19 cellular contexts compared by ENCODE assay signal in genomic region chr5:167413503-167413902, GRCh38.
A peak's percentile ranks its signal among the peaks of the same experiment; 100 is the strongest.
DNase-seq lines count a peak whose midpoint lies in the region; ATAC-seq, FAIRE-seq and TF ChIP-seq lines count a peak whose summit lies in the region.
"Had no signal": no experiment of that assay in that cellular context is flagged by ENCODE, and none has a peak within 500 bp of the region (broad histone marks: within the 10 kb centered on the region; RNA-seq: fewer than 3 reads in every experiment).

No MANE protein-coding gene starts in this region.

- WGBS in pancreas, 2 donors: 66 to 73% methylated on average over 5 of the region's 5 CpGs

- intact Hi-C loops in colonic mucosa (cut with DNase I): no loop called here
- intact Hi-C loops in pancreas (cut with DNase I): no loop called here
- intact Hi-C loops in PC-3 (cut with micrococcal nuclease): no loop called here

- POLR2A ChIA-PET in PC-3 (lab: Charles Lee; ENCODE audit: unreplicated experiment): no interaction called here

- H3K4me1 ChIP-seq in colonic mucosa: no peaks in the 10 kb centered on the region
- H3K4me1 ChIP-seq in pancreas: no peaks in the 10 kb centered on the region
- no peaks in the 10 kb centered on the region for H3K4me1 ChIP-seq in PC-3 (ENCODE audit: insufficient read depth, low read length)
- H3K4me1 ChIP-seq in BE2C: peaks cover 11% of the 10 kb centered on the region
- H3K4me1 ChIP-seq: A549, BLaER1 had no signal

- no peak for DNase-seq in D721Med (ENCODE audit: insufficient read length, low spot score)
- DNase-seq in LoVo (ENCODE audit: low spot score): peak; percentile 43
- peak; percentile 21 for DNase-seq in colonic mucosa
- no peak for DNase-seq in pancreas
- no peak for DNase-seq in PC-3
- DNase-seq in NCI-H1694 (lab: John Stamatoyannopoulos, UW): no peak
- no peak for DNase-seq in BE2C
- DNase-seq: AML-193; CD4-positive, alpha-beta memory T cell; DMS79 treated with DMSO at 0.1 percent for 48 hours; GF-D8; GOT3; H7 had no signal

- H3K27me3 ChIP-seq in colonic mucosa (no peaks in the 10 kb centered on the region), pancreas (no peaks in the 10 kb centered on the region), PC-3 (ENCODE audit: low read length) (no peaks in the 10 kb centered on the region), BE2C (peaks cover 4% of the 10 kb centered on the region)
- H3K27me3 ChIP-seq: BLaER1 had no signal

- FAIRE-seq in D721Med (lab: Jason Lieb, UNC) (peak; percentile 6), pancreas (lab: Jason Lieb, UNC) (peak; percentile 39)
- FAIRE-seq: A549, HepG2 had no signal

- H3K9me3 ChIP-seq in colonic mucosa (no peaks in the 10 kb centered on the region), pancreas (no peaks in the 10 kb centered on the region), PC-3 (ENCODE audit: low read length) (no peaks in the 10 kb centered on the region), BE2C (no peaks in the 10 kb centered on the region)
- H3K9me3 ChIP-seq: A549 had no signal

- no peak overlapping the region for H3K4me3 ChIP-seq in colonic mucosa
- no peak overlapping the region for H3K4me3 ChIP-seq in pancreas
- no peak overlapping the region for H3K4me3 ChIP-seq in PC-3 (ENCODE audit: low read length)
- no peak overlapping the region for H3K4me3 ChIP-seq in BE2C (ENCODE audit: low read depth, low read length)
- H3K4me3 ChIP-seq: A549, BLaER1 had no signal

- H3K4me2 ChIP-seq in PC-3 (ENCODE audit: low read length): no peak overlapping the region
- H3K4me2 ChIP-seq: A549, BLaER1 had no signal

- no TSS peak for BruUV-seq in PC-3 (replicated peaks; lab: Mats Ljungman, UMichigan)

- H3K79me2 ChIP-seq in PC-3 (ENCODE audit: low read length): no peaks in the 10 kb centered on the region

- no peaks in the 10 kb centered on the region for H3K36me3 ChIP-seq in colonic mucosa
- no peaks in the 10 kb centered on the region for H3K36me3 ChIP-seq in pancreas
- H3K36me3 ChIP-seq in PC-3 (ENCODE audit: low read depth, low read length): no peaks in the 10 kb centered on the region
- H3K36me3 ChIP-seq in BE2C: no peaks in the 10 kb centered on the region
- H3K36me3 ChIP-seq: BLaER1 had no signal

- TF ChIP-seq CTCF in D721Med (IDR thresholded peaks at IDR 0.05; ENCODE audit: insufficient read depth, missing control alignments): no peak
- no peak for TF ChIP-seq CTCF in colonic mucosa (IDR thresholded peaks at IDR 0.05)
- no peak for TF ChIP-seq CTCF in pancreas (IDR thresholded peaks at IDR 0.05)
- no peak for TF ChIP-seq CTCF in PC-3 (conservative IDR thresholded peaks at IDR 0.05; ENCODE audit: low read depth, low read length)
- no peak for TF ChIP-seq CTCF in BE2C (IDR thresholded peaks at IDR 0.05; ENCODE audit: low read depth, low read length)

- no peaks in the 10 kb centered on the region for H3F3A ChIP-seq in PC-3 (ENCODE audit: low read length, unreplicated experiment)

- H3K9ac ChIP-seq in colonic mucosa (ENCODE audit: low read depth in 2 of 2, low read length in 2 of 2) (no peak overlapping the region), PC-3 (ENCODE audit: low read length) (no peak overlapping the region)
- H3K9ac ChIP-seq: BLaER1 had no signal

- CTCF ChIA-PET in PC-3 (lab: Charles Lee): no interaction called here

- H2AFZ ChIP-seq in PC-3 (ENCODE audit: low read length): no peak overlapping the region

- no peaks in the 10 kb centered on the region for H4K20me1 ChIP-seq in PC-3 (ENCODE audit: low read length)
- H4K20me1 ChIP-seq: BLaER1 had no signal

- no peak overlapping the region for H3K27ac ChIP-seq in colonic mucosa
- no peak overlapping the region for H3K27ac ChIP-seq in pancreas
- no peak overlapping the region for H3K27ac ChIP-seq in PC-3 (ENCODE audit: low read length)
- H3K27ac ChIP-seq: 22Rv1, A549, BLaER1 had no signal

- ATAC-seq in pancreas (no peak), PC-3 (no peak), HG02678 (IDR thresholded peaks at IDR 0.05; ENCODE audit: unreplicated experiment) (no peak)
- ATAC-seq: A549, HCT116, HepG2 had no signal

- no peaks in the 10 kb centered on the region for H3K9me2 ChIP-seq in PC-3 (replicated peaks; ENCODE audit: low read length)

Comparison
In these comparisons a context has a peak if more than half of its experiments do, and no peak if none do; other contexts are left out.
1. DNase-seq: peak in LoVo (single experiment) and colonic mucosa (single experiment); none in D721Med (single experiment), pancreas (0 of 6), PC-3 (single experiment), NCI-H1694 (single experiment) and BE2C (single experiment).